Comparison of ENCODE assay signal across 18 cellular contexts in the genomic region with DNA sequence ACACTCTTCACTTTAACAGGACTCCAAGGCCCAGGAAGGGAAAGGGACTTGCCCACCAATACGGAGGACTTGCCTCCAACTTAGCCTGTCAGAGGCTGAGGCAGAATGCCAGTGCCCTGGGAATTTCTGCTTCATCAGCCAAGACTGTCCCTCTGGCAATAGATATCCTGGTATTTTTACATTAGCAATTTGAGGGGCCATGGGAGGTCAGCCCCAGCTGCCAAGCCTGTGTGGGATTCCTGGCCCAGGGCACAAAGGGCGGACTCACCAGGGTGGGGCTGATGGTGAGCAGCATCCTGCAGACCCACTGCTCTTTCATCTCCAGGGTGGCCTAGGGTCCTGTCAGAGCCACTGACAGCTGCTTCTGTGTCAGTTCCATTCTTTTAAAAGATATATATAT.
"Had no signal": no experiment of that assay in that cellular context is flagged by ENCODE, and none has a peak within 500 bp of the region (broad histone marks: within the 10 kb centered on the region; RNA-seq: fewer than 3 reads in every experiment).

No MANE protein-coding gene starts in this region.

- H3K4me1 Mint-ChIP-seq: activated CD4-positive, alpha-beta T cell treated with anti-CD3 and anti-CD28 coated beads for 36 hours; naive B cell; stimulated activated memory B cell treated with anti-CD40 and anti-IgM and Interleukin-4, amounts not matched to agents 10 μg/mL and 1 μg/mL and 100 μg/mL, for 72 hours; T-cell had no signal

- DNase-seq: activated CD4-positive, alpha-beta T cell treated with anti-CD3 and anti-CD28 coated beads for 36 hours; activated CD4-positive, alpha-beta T cell treated with anti-CD3 and anti-CD28 coated beads, Interleukin-2, amount 50 U/mL, for 48 hours; activated gamma-delta T cell; foreskin keratinocyte; hippocampal formation; mammary epithelial cell; naive B cell; ovary; sigmoid colon; spleen; stimulated activated CD4-positive, alpha-beta T cell treated with anti-CD3 and anti-CD28 coated beads, Interleukin-4, amount 100 ng/mL, for 4 hours; T-cell had no signal

- H3K9me3 Mint-ChIP-seq: WTC11 had no signal

- ATAC-seq: activated CD4-positive, alpha-beta T cell treated with anti-CD3 and anti-CD28 coated beads for 36 hours; activated naive CD4-positive, alpha-beta T cell treated with anti-CD3 and anti-CD28 coated beads, Interleukin-2, amount 50 U/mL, for 72 hours; foreskin keratinocyte; left lobe of liver; stimulated activated memory B cell treated with anti-CD40 and anti-IgM and Interleukin-4, amounts not matched to agents 10 μg/mL and 1 μg/mL and 100 μg/mL, for 72 hours; T-cell; WTC11 had no signal

- H3K4me3 ChIP-seq: adrenal gland, ovary, sigmoid colon, spleen had no signal

- H3K27me3 ChIP-seq: adrenal gland, foreskin keratinocyte, ovary, sigmoid colon had no signal

- H3K36me3 ChIP-seq: adrenal gland, ovary, sigmoid colon had no signal

- H3K36me3 Mint-ChIP-seq: activated naive CD4-positive, alpha-beta T cell treated with anti-CD3 and anti-CD28 coated beads, Interleukin-2, amount 50 U/mL, for 72 hours; stimulated activated memory B cell treated with anti-CD40 and anti-IgM and Interleukin-4, amounts not matched to agents 10 μg/mL and 1 μg/mL and 100 μg/mL, for 72 hours; T-cell had no signal

- H3K9me3 ChIP-seq: ovary had no signal

- H3K27ac Mint-ChIP-seq: activated CD4-positive, alpha-beta T cell treated with anti-CD3 and anti-CD28 coated beads for 36 hours; activated naive CD4-positive, alpha-beta T cell treated with anti-CD3 and anti-CD28 coated beads, Interleukin-2, amount 50 U/mL, for 72 hours; naive B cell; stimulated activated memory B cell treated with anti-CD40 and anti-IgM and Interleukin-4, amounts not matched to agents 10 μg/mL and 1 μg/mL and 100 μg/mL, for 72 hours; T-cell; WTC11 had no signal

- H3K27me3 Mint-ChIP-seq: activated CD4-positive, alpha-beta T cell treated with anti-CD3 and anti-CD28 coated beads for 36 hours had no signal

- H3K4me3 Mint-ChIP-seq: activated CD4-positive, alpha-beta T cell treated with anti-CD3 and anti-CD28 coated beads for 36 hours; stimulated activated memory B cell treated with anti-CD40 and anti-IgM and Interleukin-4, amounts not matched to agents 10 μg/mL and 1 μg/mL and 100 μg/mL, for 72 hours; T-cell; WTC11 had no signal

- H3K27ac ChIP-seq: epithelial cell of prostate, foreskin keratinocyte, ovary, sigmoid colon, spleen had no signal
